In the genomic region with DNA sequence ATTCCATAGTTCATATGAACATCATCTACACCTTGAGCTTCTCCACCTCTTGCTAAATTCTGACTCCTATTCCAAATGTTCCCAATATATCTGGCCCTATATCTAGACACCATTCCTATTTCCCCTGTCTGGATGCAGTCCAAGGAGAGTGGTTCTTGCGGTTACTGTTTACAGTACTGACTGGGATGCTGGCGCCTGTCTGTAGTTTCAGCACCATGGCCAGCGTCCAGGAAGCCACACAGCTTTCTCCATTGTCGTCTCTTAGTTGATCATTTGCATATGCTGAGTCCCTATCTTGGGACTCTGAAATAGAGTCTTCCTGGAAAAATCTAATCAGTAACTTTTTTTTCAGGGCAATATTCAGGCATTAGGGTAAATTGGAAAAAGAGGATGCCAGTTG, we compare ENCODE assay signal across 8 cellular contexts. TPM values are rescaled to one million over a fixed set of nuclear protein-coding genes. Genes with fewer than 3 reads are reported as not detected.
DNase-seq lines count a peak whose midpoint lies in the region; ATAC-seq, FAIRE-seq and TF ChIP-seq lines count a peak whose summit lies in the region.

No MANE protein-coding gene starts in this region.

- H3K27me3 Mint-ChIP-seq in T-helper 2 cell treated with Interferon-gamma antibody and Interleukin-4, amounts not matched to agents 5 μg/mL and 100 μg/mL, for 36 hours (ENCODE audit: low read depth) = peaks cover 2% of the 10 kb centered on the region

- peaks cover 3% of the 10 kb centered on the region for H3K9me3 Mint-ChIP-seq in T-helper 2 cell treated with Interferon-gamma antibody and Interleukin-4, amounts not matched to agents 5 μg/mL and 100 μg/mL, for 36 hours

- peaks cover 41% of the 10 kb centered on the region for H3K4me1 Mint-ChIP-seq in T-helper 2 cell treated with Interferon-gamma antibody and Interleukin-4, amounts not matched to agents 5 μg/mL and 100 μg/mL, for 36 hours (ENCODE audit: low read depth)

- FAIRE-seq in D721Med (lab: Jason Lieb, UNC) = no peak

- H3K4me3 Mint-ChIP-seq in T-helper 2 cell treated with Interferon-gamma antibody and Interleukin-4, amounts not matched to agents 5 μg/mL and 100 μg/mL, for 36 hours = no peak overlapping the region

- DNase-seq in COLO829 (ENCODE audit: low spot score) (peak; percentile 56), cardiac fibroblast (ENCODE audit: low read depth in 2 of 2) (peak; percentile 33 to 48), mucosa of gallbladder (ENCODE audit: low spot score) (peak; percentile 57), D721Med (ENCODE audit: insufficient read length, low spot score) (no peak), COLO668 (lab: John Stamatoyannopoulos, UW; ENCODE audit: unreplicated experiment) (no peak)
- DNase-seq in Jurkat, Clone E6-1 (ENCODE audit: low read depth, low spot score) = peak; percentile 72
- DNase-seq in T-helper 2 cell treated with Interferon-gamma antibody and Interleukin-4, amounts not matched to agents 5 μg/mL and 100 μg/mL, for 36 hours (ENCODE audit: low spot score) = peak; percentile 63

- TF ChIP-seq CTCF in cardiac fibroblast (IDR thresholded peaks at IDR 0.05; ENCODE audit: low read depth, low read length) = no peak
- no peak for TF ChIP-seq CTCF in D721Med (IDR thresholded peaks at IDR 0.05; ENCODE audit: insufficient read depth, missing control alignments)

- no peaks in the 10 kb centered on the region for H3K36me3 Mint-ChIP-seq in T-helper 2 cell treated with Interferon-gamma antibody and Interleukin-4, amounts not matched to agents 5 μg/mL and 100 μg/mL, for 36 hours (ENCODE audit: low read depth)

- ATAC-seq in HG02571 (IDR thresholded peaks at IDR 0.05; ENCODE audit: unreplicated experiment) = no peak

- H3K27ac Mint-ChIP-seq in T-helper 2 cell treated with Interferon-gamma antibody and Interleukin-4, amounts not matched to agents 5 μg/mL and 100 μg/mL, for 36 hours = no peak overlapping the region

- H3K4me3 ChIP-seq in Jurkat, Clone E6-1 (ENCODE audit: low read length) = no peak overlapping the region
- H3K4me3 ChIP-seq in cardiac fibroblast (replicated peaks in 1 of 2; ENCODE audit: low read depth in 2 of 2, low read length in 2 of 2) = no peak overlapping the region

RNA-seq across cellular contexts. Expression of gene LAIR2, which starts 14.9 kb away (rescaled TPM):
- not detected for polyA plus RNA-seq in Jurkat, Clone E6-1 (2012; ENCODE audit: insufficient read depth, insufficient read length)
- not detected for total RNA-seq in mucosa of gallbladder

RNA-seq across cellular contexts. Expression of gene CDC42EP5, which starts 44.4 kb away (rescaled TPM):
- not detected for polyA plus RNA-seq in Jurkat, Clone E6-1 (2012; ENCODE audit: insufficient read depth, insufficient read length)
- total RNA-seq in mucosa of gallbladder = 14.9 TPM

RNA-seq across cellular contexts. Expression of gene LENG9, which starts 53.9 kb away (rescaled TPM):
- 2.4 TPM for polyA plus RNA-seq in Jurkat, Clone E6-1 (2012; ENCODE audit: insufficient read depth, insufficient read length)
- total RNA-seq in mucosa of gallbladder = 11.0 TPM

RNA-seq across cellular contexts. Expression of gene LILRA2, which starts 56.1 kb away (rescaled TPM):
- not detected for polyA plus RNA-seq in Jurkat, Clone E6-1 (2012; ENCODE audit: insufficient read depth, insufficient read length)
- total RNA-seq in mucosa of gallbladder = 5.8 TPM

Comparison
In these comparisons a context has a peak if more than half of its experiments do, and no peak if none do; other contexts are left out.
1. DNase-seq: peak in COLO829 (single experiment), Jurkat, Clone E6-1 (single experiment), T-helper 2 cell treated with Interferon-gamma antibody and Interleukin-4, amounts not matched to agents 5 μg/mL and 100 μg/mL, for 36 hours (single experiment), cardiac fibroblast (2 of 2) and mucosa of gallbladder (single experiment); none in D721Med (single experiment) and COLO668 (single experiment).